ENCODE assay signal across 8 cellular contexts in genomic region chr15:91022832-91023129, GRCh38. TPM values are rescaled to one million over a fixed set of nuclear protein-coding genes. Genes with fewer than 3 reads are reported as not detected.
DNase-seq lines count a peak whose midpoint lies in the region; ATAC-seq and TF ChIP-seq lines count a peak whose summit lies in the region.

No MANE protein-coding gene starts in this region.

- peaks cover 37% of the 10 kb centered on the region for H3K4me1 Mint-ChIP-seq in activated T-cell treated with anti-CD3 and anti-CD28 coated beads, Interleukin-2, amount 50 U/mL, for 24 hours (ENCODE audit: low read depth)
- H3K4me1 Mint-ChIP-seq in activated T-helper 2 cell treated with anti-CD3 and anti-CD28 coated beads, Interferon-gamma antibody, Interleukin-2, Interleukin-4, amounts not matched to agents 10 μg/mL and 5 μg/mL and 100 μg/mL, durations not matched to agents 14 hours and 24 hours and 36 hours (ENCODE audit: low read depth): peaks cover 25% of the 10 kb centered on the region

- WGBS in tibial nerve, 2 donors: 24 to 29% methylated on average over 1 of the region's 1 CpG

- H3K27me3 ChIP-seq in tibial nerve: no peaks in the 10 kb centered on the region

- peaks cover 0 to 42% (median 13%) of the 10 kb centered on the region in 4 donors for H3K4me1 ChIP-seq in tibial nerve

- no peak for DNase-seq in activated T-cell treated with anti-CD3 and anti-CD28 coated beads, Interleukin-2, amount 50 U/mL, for 24 hours
- DNase-seq in activated T-cell treated with anti-CD3 and anti-CD28 coated beads, Interleukin-2, amount 50 U/mL, for 1 hour: no peak
- no peak for DNase-seq in activated T-helper 2 cell treated with anti-CD3 and anti-CD28 coated beads, Interferon-gamma antibody, Interleukin-2, Interleukin-4, amounts not matched to agents 10 μg/mL and 5 μg/mL and 100 μg/mL, durations not matched to agents 14 hours and 24 hours and 36 hours (ENCODE audit: low spot score)
- no peak for DNase-seq in left colon
- DNase-seq in tibial nerve (ENCODE audit: low spot score in 2 of 2): no peak
- DNase-seq in RPMI8226: no peak
- DNase-seq in NCI-H748 (lab: John Stamatoyannopoulos, UW; ENCODE audit: unreplicated experiment): no peak

- H3K36me3 ChIP-seq in tibial nerve: peaks cover 0 to 5% (median 0%) of the 10 kb centered on the region in 3 donors

- no peaks in the 10 kb centered on the region for H3K9me3 Mint-ChIP-seq in activated T-cell treated with anti-CD3 and anti-CD28 coated beads, Interleukin-2, amount 50 U/mL, for 24 hours
- no peaks in the 10 kb centered on the region for H3K9me3 Mint-ChIP-seq in activated T-helper 2 cell treated with anti-CD3 and anti-CD28 coated beads, Interferon-gamma antibody, Interleukin-2, Interleukin-4, amounts not matched to agents 10 μg/mL and 5 μg/mL and 100 μg/mL, durations not matched to agents 14 hours and 24 hours and 36 hours

- peaks cover 18% of the 10 kb centered on the region for H3K36me3 Mint-ChIP-seq in activated T-cell treated with anti-CD3 and anti-CD28 coated beads, Interleukin-2, amount 50 U/mL, for 24 hours (ENCODE audit: low read depth)
- no peaks in the 10 kb centered on the region for H3K36me3 Mint-ChIP-seq in activated T-helper 2 cell treated with anti-CD3 and anti-CD28 coated beads, Interferon-gamma antibody, Interleukin-2, Interleukin-4, amounts not matched to agents 10 μg/mL and 5 μg/mL and 100 μg/mL, durations not matched to agents 14 hours and 24 hours and 36 hours (ENCODE audit: low read depth)

- peak overlapping the region; percentile 23 to 85 (median 54) for H3K27ac ChIP-seq in tibial nerve

- H3K9me3 ChIP-seq in tibial nerve: no peaks in the 10 kb centered on the region

- no peak for TF ChIP-seq POLR2A in tibial nerve (IDR thresholded peaks at IDR 0.05)

- peak overlapping the region; percentile 61 to 96 (median 88) for H3K4me3 ChIP-seq in tibial nerve

- no peak for TF ChIP-seq CTCF in tibial nerve (IDR thresholded peaks at IDR 0.05)

- peak overlapping the region; percentile 96 for H3K27ac Mint-ChIP-seq in activated T-cell treated with anti-CD3 and anti-CD28 coated beads, Interleukin-2, amount 50 U/mL, for 24 hours
- peak overlapping the region; percentile 87 for H3K27ac Mint-ChIP-seq in activated T-helper 2 cell treated with anti-CD3 and anti-CD28 coated beads, Interferon-gamma antibody, Interleukin-2, Interleukin-4, amounts not matched to agents 10 μg/mL and 5 μg/mL and 100 μg/mL, durations not matched to agents 14 hours and 24 hours and 36 hours

- H3K4me3 Mint-ChIP-seq in activated T-cell treated with anti-CD3 and anti-CD28 coated beads, Interleukin-2, amount 50 U/mL, for 24 hours: peak overlapping the region; percentile 96
- H3K4me3 Mint-ChIP-seq in activated T-helper 2 cell treated with anti-CD3 and anti-CD28 coated beads, Interferon-gamma antibody, Interleukin-2, Interleukin-4, amounts not matched to agents 10 μg/mL and 5 μg/mL and 100 μg/mL, durations not matched to agents 14 hours and 24 hours and 36 hours (ENCODE audit: low read depth): peak overlapping the region; percentile 97

- H3K27me3 Mint-ChIP-seq in activated T-cell treated with anti-CD3 and anti-CD28 coated beads, Interleukin-2, amount 50 U/mL, for 24 hours: no peaks in the 10 kb centered on the region
- no peaks in the 10 kb centered on the region for H3K27me3 Mint-ChIP-seq in activated T-helper 2 cell treated with anti-CD3 and anti-CD28 coated beads, Interferon-gamma antibody, Interleukin-2, Interleukin-4, amounts not matched to agents 10 μg/mL and 5 μg/mL and 100 μg/mL, durations not matched to agents 14 hours and 24 hours and 36 hours (ENCODE audit: low read depth)

- intact Hi-C loops in activated T-helper 2 cell treated with anti-CD3 and anti-CD28 coated beads, Interferon-gamma antibody, Interleukin-2, Interleukin-4, amounts not matched to agents 10 μg/mL and 5 μg/mL and 100 μg/mL, durations not matched to agents 14 hours and 24 hours and 36 hours (cut with micrococcal nuclease): loop anchor here (2.0 kb wide), 1 partner anchor 28 kb away; the partner anchor contains the start of gene PRC1
- intact Hi-C loops in left colon (cut with DNase I, micrococcal nuclease): no loop called here

- no peak for TF ChIP-seq EP300 in tibial nerve (IDR thresholded peaks at IDR 0.05)

- ATAC-seq in left colon (peak; percentile 17), GM21529 (IDR thresholded peaks at IDR 0.05; ENCODE audit: unreplicated experiment) (no peak)

RNA-seq across cellular contexts. Expression of gene VPS33B, which starts 0.4 kb away (rescaled TPM):
- 19.2 and 22.4 TPM in 2 replicates for total RNA-seq in activated T-helper 2 cell treated with anti-CD3 and anti-CD28 coated beads, Interferon-gamma antibody, Interleukin-2, Interleukin-4, amounts not matched to agents 10 μg/mL and 5 μg/mL and 100 μg/mL, durations not matched to agents 14 hours and 24 hours and 36 hours
- total RNA-seq in left colon: 10 to 100 TPM; 15.1 to 16.9 TPM
- 10 to 100 TPM in 2 of 4 donors, 1 to 10 TPM in 2; 8.7 to 10.9 (median 10.1) TPM for total RNA-seq in tibial nerve

RNA-seq across cellular contexts. Expression of gene PRC1, which starts 28.4 kb away (rescaled TPM):
- total RNA-seq in activated T-helper 2 cell treated with anti-CD3 and anti-CD28 coated beads, Interferon-gamma antibody, Interleukin-2, Interleukin-4, amounts not matched to agents 10 μg/mL and 5 μg/mL and 100 μg/mL, durations not matched to agents 14 hours and 24 hours and 36 hours: 91.8 and 95.2 TPM in 2 replicates
- 10 to 100 TPM; 13.8 to 31.7 TPM for total RNA-seq in left colon
- 10 to 100 TPM; 12.1 to 31.0 (median 14.9) TPM for total RNA-seq in tibial nerve
